Comparison of ENCODE assay signal across 34 cellular contexts in the genomic region with DNA sequence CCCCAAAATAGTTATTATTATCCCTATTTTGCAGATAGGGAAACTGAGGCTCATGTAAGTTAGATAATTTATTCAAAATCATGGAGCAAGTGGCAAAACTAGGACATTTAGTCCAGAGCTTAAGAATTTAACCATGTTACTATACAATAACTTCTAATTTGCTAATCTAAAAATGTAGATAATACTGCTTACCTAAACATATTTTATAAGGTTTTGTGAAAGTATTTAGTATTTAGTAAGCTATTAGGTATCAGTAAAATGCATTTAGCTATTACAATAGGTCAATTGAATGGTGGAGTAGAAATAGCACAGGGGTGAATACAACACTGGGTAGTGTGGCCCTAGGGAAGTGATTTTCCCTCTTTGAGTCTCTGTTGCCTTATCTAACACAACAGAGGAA.
DNase-seq lines count a peak whose midpoint lies in the region; ATAC-seq, FAIRE-seq and TF ChIP-seq lines count a peak whose summit lies in the region.
"Had no signal": no experiment of that assay in that cellular context is flagged by ENCODE, and none has a peak within 500 bp of the region (broad histone marks: within the 10 kb centered on the region; RNA-seq: fewer than 3 reads in every experiment).

No MANE protein-coding gene starts in this region.

- H3K27me3 ChIP-seq in HepG2 (ENCODE audit: control insufficient read depth in 1 of 2, insufficient read depth in 2 of 2, low read length in 2 of 2): no peaks in the 10 kb centered on the region; a peak in 1 of 5 replicates
- no peaks in the 10 kb centered on the region for H3K27me3 ChIP-seq in right lobe of liver
- no peaks in the 10 kb centered on the region for H3K27me3 ChIP-seq in IMR-90 (ENCODE audit: control insufficient read depth, insufficient read depth, low read length)
- no peaks in the 10 kb centered on the region for H3K27me3 ChIP-seq in K562 (ENCODE audit: control insufficient read depth in 2 of 2, insufficient read depth in 2 of 2, low read length in 2 of 2)
- H3K27me3 ChIP-seq in HAP-1 (ENCODE audit: low read depth): no peaks in the 10 kb centered on the region
- H3K27me3 ChIP-seq: BE2C; BLaER1; BLaER1 treated with 17β-estradiol and CSF1 and Interleukin-3, amounts not matched to agents 10 nM and 100 nM had no signal

- no peak overlapping the region for H2BK120ac ChIP-seq in IMR-90 (ENCODE audit: low read depth, low read length)

- TF ChIP-seq CTCF in HepG2 (CRISPR knock-in tag; IDR thresholded peaks at IDR 0.05) (no peak), right lobe of liver (IDR thresholded peaks at IDR 0.05) (no peak), A549 (IDR thresholded peaks at IDR 0.05) (no peak), IMR-90 (conservative IDR thresholded peaks at IDR 0.05; ENCODE audit: low read depth, low read length) (no peak), K562 (IDR thresholded peaks at IDR 0.05 in 2 of 3, conservative IDR thresholded peaks at IDR 0.05 in 1 of 3; ENCODE audit: insufficient read depth in 2 of 3, low read depth in 1 of 3, low read length in 3 of 3) (no peak)

- in situ Hi-C loops in HepG2 (cut with HindIII; ENCODE audit: extremely low pct_ligation_motif_present, low pct_unique_long_range_greater_than_20kb): no loop called here
- in situ Hi-C loops in IMR-90 (cut with MboI; ENCODE audit: low sequenced_read_pairs): no loop called here
- in situ Hi-C loops in K562 (cut with MboI): no loop called here
- in situ Hi-C loops in HAP-1 (cut with MboI; ENCODE audit: low sequenced_read_pairs): no loop called here

- H3K18ac ChIP-seq in IMR-90 (ENCODE audit: low read depth, low read length): no peak overlapping the region

- CTCF ChIA-PET in HepG2 (lab: Yijun Ruan, JAX; ENCODE audit: low intra/inter-chr PET ratio, low total read pairs) (no interaction called here), A549 (lab: Yijun Ruan, JAX) (no interaction called here), IMR-90 (lab: Yijun Ruan, JAX) (interaction anchor here (0.6 kb wide), 1 partner anchor 1470 kb away, joined by 3 read pairs; no protein-coding TSS in a partner anchor), K562 (lab: Yijun Ruan, JAX; ENCODE audit: low intra/inter-chr PET ratio) (no interaction called here)

- POLR2A ChIA-PET in HepG2 (lab: Yijun Ruan, JAX) (no interaction called here), A549 (lab: Yijun Ruan, JAX) (no interaction called here), IMR-90 (lab: Charles Lee; ENCODE audit: unreplicated experiment) (no interaction called here), K562 (lab: Yijun Ruan, JAX) (no interaction called here)

- BruUV-seq in HepG2 (replicated peaks; lab: Mats Ljungman, UMichigan): no TSS peak
- no TSS peak for BruUV-seq in IMR-90 (replicated peaks; lab: Mats Ljungman, UMichigan)
- BruUV-seq in K562 (replicated peaks; lab: Mats Ljungman, UMichigan): no TSS peak

- H4K91ac ChIP-seq in IMR-90 (ENCODE audit: insufficient read depth, low read depth, low read length): no peak overlapping the region

- H3K14ac ChIP-seq in IMR-90 (replicated peaks; ENCODE audit: low read depth, low read length): no peak overlapping the region

- TF ChIP-seq POLR2A in HepG2 (IDR thresholded peaks at IDR 0.05; ENCODE audit: insufficient read depth in 1 of 2, low read depth in 2 of 2, low read length in 2 of 2): no peak
- no peak for TF ChIP-seq POLR2A in right lobe of liver (IDR thresholded peaks at IDR 0.05)
- TF ChIP-seq POLR2A in A549 (IDR thresholded peaks at IDR 0.05; ENCODE audit: low read length): no peak
- TF ChIP-seq POLR2A in IMR-90 (IDR thresholded peaks at IDR 0.05; ENCODE audit: low read depth, low read length): no peak
- no peak for TF ChIP-seq POLR2A in K562 (conservative IDR thresholded peaks at IDR 0.05)

- H2AFZ ChIP-seq in HepG2 (ENCODE audit: low read length) (no peak overlapping the region), IMR-90 (replicated peaks; ENCODE audit: low read length, poor library complexity) (no peak overlapping the region), K562 (ENCODE audit: low read depth, low read length) (no peak overlapping the region)

- no peak overlapping the region for H4K8ac ChIP-seq in IMR-90 (ENCODE audit: low read depth in 2 of 2, low read length in 2 of 2)

- H4K20me1 ChIP-seq in HepG2 (ENCODE audit: insufficient read depth, low read length): no peaks in the 10 kb centered on the region
- no peaks in the 10 kb centered on the region for H4K20me1 ChIP-seq in IMR-90 (ENCODE audit: insufficient read depth, low read length)
- no peaks in the 10 kb centered on the region for H4K20me1 ChIP-seq in K562 (replicated peaks; ENCODE audit: control insufficient read depth, insufficient read depth, low read length)
- H4K20me1 ChIP-seq: BLaER1; BLaER1 treated with 17β-estradiol and CSF1 and Interleukin-3, amounts not matched to agents 10 nM and 100 nM had no signal

- no peak overlapping the region for H3K4ac ChIP-seq in IMR-90 (ENCODE audit: low read depth, low read length)

- H3K27ac ChIP-seq in HepG2 (ENCODE audit: extremely low read length, insufficient read depth, low read length) (no peak overlapping the region), right lobe of liver (no peak overlapping the region), A549 (no peak overlapping the region), IMR-90 (ENCODE audit: insufficient read depth, low read length) (no peak overlapping the region), K562 (ENCODE audit: extremely low read depth, low read depth, low read length) (no peak overlapping the region)
- H3K27ac ChIP-seq: 22Rv1; BLaER1; BLaER1 treated with 17β-estradiol and CSF1 and Interleukin-3, amounts not matched to agents 10 nM and 100 nM; C4-2B had no signal

- no peak overlapping the region for H2BK15ac ChIP-seq in IMR-90 (ENCODE audit: low read depth, low read length)

- no peak overlapping the region for H3K56ac ChIP-seq in IMR-90 (ENCODE audit: extremely low read depth, insufficient read depth, low read length)

- FAIRE-seq in HepG2 (lab: Jason Lieb, UNC) (no peak), A549 (lab: Jason Lieb, UNC) (no peak), K562 (lab: Jason Lieb, UNC) (no peak)
- FAIRE-seq: A204.1, D721Med had no signal

- no peak overlapping the region for H2AK5ac ChIP-seq in IMR-90 (ENCODE audit: low read depth, low read length)

- H3K9me3 ChIP-seq in HepG2 (ENCODE audit: low read length) (no peaks in the 10 kb centered on the region), right lobe of liver (no peaks in the 10 kb centered on the region), A549 (no peaks in the 10 kb centered on the region), IMR-90 (ENCODE audit: control insufficient read depth, insufficient read depth, low read length) (peaks cover 3% of the 10 kb centered on the region), K562 (replicated peaks; ENCODE audit: control insufficient read depth, insufficient read depth, low read depth, low read length) (no peaks in the 10 kb centered on the region), HAP-1 (no peaks in the 10 kb centered on the region)
- H3K9me3 ChIP-seq: BE2C; BLaER1; BLaER1 treated with 17β-estradiol and CSF1 and Interleukin-3, amounts not matched to agents 10 nM and 100 nM; Caco-2 had no signal

- H3K4me3 ChIP-seq in HepG2 (replicated peaks in 1 of 3; ENCODE audit: insufficient read depth in 1 of 3, low read depth in 2 of 3, low read length in 3 of 3) (no peak overlapping the region), right lobe of liver (no peak overlapping the region), A549 (no peak overlapping the region), IMR-90 (ENCODE audit: insufficient read depth, low read depth, low read length) (no peak overlapping the region), K562 (no peak overlapping the region), HAP-1 (no peak overlapping the region)
- H3K4me3 ChIP-seq: BLaER1; BLaER1 treated with 17β-estradiol and CSF1 and Interleukin-3, amounts not matched to agents 10 nM and 100 nM had no signal

- no peaks in the 10 kb centered on the region for H3K36me3 ChIP-seq in HepG2 (replicated peaks in 1 of 2; ENCODE audit: control insufficient read depth in 1 of 2, insufficient read depth in 2 of 2, low read length in 2 of 2)
- H3K36me3 ChIP-seq in right lobe of liver: no peaks in the 10 kb centered on the region
- no peaks in the 10 kb centered on the region for H3K36me3 ChIP-seq in IMR-90 (ENCODE audit: control insufficient read depth, insufficient read depth, low read length)
- no peaks in the 10 kb centered on the region for H3K36me3 ChIP-seq in K562 (ENCODE audit: control insufficient read depth, insufficient read depth, low read length)
- no peaks in the 10 kb centered on the region for H3K36me3 ChIP-seq in HAP-1 (replicated peaks)
- H3K36me3 ChIP-seq: BE2C; BLaER1; BLaER1 treated with 17β-estradiol and CSF1 and Interleukin-3, amounts not matched to agents 10 nM and 100 nM had no signal

- H3K79me2 ChIP-seq in HepG2 (ENCODE audit: insufficient read depth, low read length) (no peaks in the 10 kb centered on the region), K562 (ENCODE audit: control insufficient read depth, insufficient read depth, low read length) (no peaks in the 10 kb centered on the region)

- H2BK20ac ChIP-seq in IMR-90 (ENCODE audit: low read depth, low read length): no peak overlapping the region

- H3K79me1 ChIP-seq in IMR-90 (ENCODE audit: low read depth in 1 of 2, low read length in 2 of 2): no peaks in the 10 kb centered on the region

- intact Hi-C loops in HepG2 (cut with micrococcal nuclease; ENCODE audit: unreplicated experiment) (no loop called here), right lobe of liver (cut with DNase I) (no loop called here), IMR-90 (cut with micrococcal nuclease) (no loop called here), K562 (cut with micrococcal nuclease) (no loop called here)

- H3K23ac ChIP-seq in IMR-90 (ENCODE audit: low read depth, low read length): no peak overlapping the region

- TF ChIP-seq RAD21 in HepG2 (CRISPR knock-in tag; IDR thresholded peaks at IDR 0.05): no peak
- TF ChIP-seq RAD21 in A549 (conservative IDR thresholded peaks at IDR 0.05 in 1 of 2, IDR thresholded peaks at IDR 0.05 in 1 of 2): no peak
- no peak for TF ChIP-seq RAD21 in IMR-90 (IDR thresholded peaks at IDR 0.05; ENCODE audit: low read length)
- TF ChIP-seq RAD21 in K562 (CRISPR knock-in tag; conservative IDR thresholded peaks at IDR 0.05 in 1 of 2, IDR thresholded peaks at IDR 0.05 in 1 of 2): no peak

- no peak overlapping the region for H2BK5ac ChIP-seq in IMR-90 (ENCODE audit: low read depth, low read length, poor library complexity, severe bottlenecking)

- no peak overlapping the region for H4K5ac ChIP-seq in IMR-90 (ENCODE audit: low read depth, low read length)

- H3K4me1 ChIP-seq in HepG2 (ENCODE audit: insufficient read depth, low read length) (no peaks in the 10 kb centered on the region), right lobe of liver (no peaks in the 10 kb centered on the region), A549 (no peaks in the 10 kb centered on the region), IMR-90 (ENCODE audit: control insufficient read depth, insufficient read depth, low read length) (no peaks in the 10 kb centered on the region), K562 (replicated peaks in 1 of 2; ENCODE audit: control insufficient read depth in 2 of 2, insufficient read depth in 2 of 2, low read length in 2 of 2) (no peaks in the 10 kb centered on the region), HAP-1 (no peaks in the 10 kb centered on the region)
- H3K4me1 ChIP-seq: BE2C; BLaER1; BLaER1 treated with 17β-estradiol and CSF1 and Interleukin-3, amounts not matched to agents 10 nM and 100 nM; Caco-2 had no signal

- no peak overlapping the region for H2AK9ac ChIP-seq in IMR-90 (replicated peaks; ENCODE audit: low read depth, low read length, poor library complexity)

- ATAC-seq in HepG2 (no peak), right lobe of liver (no peak), A549 (no peak), IMR-90 (ENCODE audit: low read depth) (no peak), K562 (no peak), GM19023 (IDR thresholded peaks at IDR 0.05; ENCODE audit: unreplicated experiment) (no peak), HG03159 (IDR thresholded peaks at IDR 0.05; ENCODE audit: unreplicated experiment) (no peak)
- ATAC-seq: CD8-positive, alpha-beta T cell had no signal

- no peak for TF ChIP-seq EP300 in HepG2 (IDR thresholded peaks at IDR 0.05; ENCODE audit: low read depth in 2 of 2, low read length in 2 of 2)
- TF ChIP-seq EP300 in HepG2 (CRISPR knock-in tag; IDR thresholded peaks at IDR 0.05; ENCODE audit: borderline replicate concordance): no peak
- no peak for TF ChIP-seq EP300 in A549 (IDR thresholded peaks at IDR 0.05)
- no peak for TF ChIP-seq EP300 in K562 (IDR thresholded peaks at IDR 0.05; ENCODE audit: low read length)

- H3K4me2 ChIP-seq in HepG2 (ENCODE audit: low read depth, low read length) (no peak overlapping the region), A549 (no peak overlapping the region), IMR-90 (ENCODE audit: low read depth, low read length) (no peak overlapping the region), K562 (ENCODE audit: insufficient read depth, low read length) (no peak overlapping the region)
- H3K4me2 ChIP-seq: BLaER1; BLaER1 treated with 17β-estradiol and CSF1 and Interleukin-3, amounts not matched to agents 10 nM and 100 nM had no signal

- no peaks in the 10 kb centered on the region for H3K9me1 ChIP-seq in IMR-90 (ENCODE audit: insufficient read depth, low read length)
- no peaks in the 10 kb centered on the region for H3K9me1 ChIP-seq in K562 (ENCODE audit: control insufficient read depth, insufficient read depth, low read length)

- dilution Hi-C loops in IMR-90 (cut with HindIII; ENCODE audit: low sequenced_read_pairs, unreplicated experiment): no loop called here

- DNase-seq in HepG2 (ENCODE audit: low spot score) (no peak), right lobe of liver (no peak), A549 (ENCODE audit: low read depth in 1 of 2, low spot score in 1 of 2) (no peak), IMR-90 (no peak), K562 (ENCODE audit: extremely low read depth in 1 of 4, low spot score in 3 of 4) (no peak), HAP-1 (ENCODE audit: low spot score in 2 of 2) (no peak)
- DNase-seq: 8988T; ACHN; AML-193; BE2C; C1 segment of cervical spinal cord; Caco-2; Calu3; CD4-positive, alpha-beta memory T cell; CD4-positive, alpha-beta T cell; CD4-positive, CD25-positive, alpha-beta regulatory T cell; CD8-positive, alpha-beta memory T cell; CD8-positive, alpha-beta T cell; COR-L47; DMS 273 treated with DMSO at 0.1 percent for 48 hours; DMS153; DMS53; DMS79; DMS79 treated with DMSO at 0.1 percent for 48 hours; DND-41; EL had no signal

- H3K9ac ChIP-seq in HepG2 (ENCODE audit: insufficient read depth, low read depth, low read length): no peak overlapping the region
- H3K9ac ChIP-seq in IMR-90 (ENCODE audit: low read depth, low read length): no peak overlapping the region
- H3K9ac ChIP-seq in K562 (ENCODE audit: insufficient read depth in 1 of 2, low read depth in 2 of 2, low read length in 2 of 2): no peak overlapping the region
- H3K9ac ChIP-seq: BLaER1; BLaER1 treated with 17β-estradiol and CSF1 and Interleukin-3, amounts not matched to agents 10 nM and 100 nM had no signal
